Comparison of ENCODE assay signal across 20 cellular contexts in genomic region chr5:35046754-35047153, GRCh38. TPM values are rescaled to one million over a fixed set of nuclear protein-coding genes. Genes with fewer than 3 reads are reported as not detected.
DNase-seq lines count a peak whose midpoint lies in the region; ATAC-seq and TF ChIP-seq lines count a peak whose summit lies in the region.
"Had no signal": no experiment of that assay in that cellular context is flagged by ENCODE, and none has a peak within 500 bp of the region (broad histone marks: within the 10 kb centered on the region; RNA-seq: fewer than 3 reads in every experiment).

No MANE protein-coding gene starts in this region.

- H3K27me3 Mint-ChIP-seq in activated CD4-positive, alpha-beta T cell treated with anti-CD3 and anti-CD28 coated beads, Interleukin-2, amount 10 ng/mL, durations not matched to agents 7 days and 5 days, result peaks cover 12% of the 10 kb centered on the region

- no peak for ATAC-seq in stimulated activated naive CD8-positive, alpha-beta T cell treated with anti-CD3 and anti-CD28 coated beads, Interleukin-15, Interleukin-2, amounts not matched to agents 100 U/mL and 50 U/mL, for 24 hours

- no peaks in the 10 kb centered on the region for H3K4me1 Mint-ChIP-seq in activated CD4-positive, alpha-beta T cell treated with anti-CD3 and anti-CD28 coated beads, Interleukin-2, amount 10 ng/mL, durations not matched to agents 7 days and 5 days

- H3K9me3 ChIP-seq in fibroblast of lung (ENCODE audit: control insufficient read depth, insufficient read depth, low read depth, low read length), result no peaks in the 10 kb centered on the region
- H3K9me3 ChIP-seq in skeletal muscle satellite cell (replicated peaks; ENCODE audit: low read length), result no peaks in the 10 kb centered on the region
- H3K9me3 ChIP-seq: spleen had no signal

- H2AFZ ChIP-seq in fibroblast of lung (ENCODE audit: low read length), result no peak overlapping the region

- H3K4me3 Mint-ChIP-seq in activated CD4-positive, alpha-beta T cell treated with anti-CD3 and anti-CD28 coated beads, Interleukin-2, amount 10 ng/mL, durations not matched to agents 7 days and 5 days, result no peak overlapping the region
- H3K4me3 Mint-ChIP-seq: activated CD4-positive, alpha-beta memory T cell treated with anti-CD3 and anti-CD28 coated beads for 36 hours; H9 had no signal

- H3K9me3 Mint-ChIP-seq in activated CD4-positive, alpha-beta T cell treated with anti-CD3 and anti-CD28 coated beads, Interleukin-2, amount 10 ng/mL, durations not matched to agents 7 days and 5 days, result no peaks in the 10 kb centered on the region
- H3K9me3 Mint-ChIP-seq: activated CD4-positive, alpha-beta memory T cell treated with anti-CD3 and anti-CD28 coated beads for 36 hours; H9 had no signal

- TF ChIP-seq CTCF in RWPE1 (conservative IDR thresholded peaks at IDR 0.05; ENCODE audit: low read depth), result no peak
- TF ChIP-seq CTCF in fibroblast of lung (conservative IDR thresholded peaks at IDR 0.05 in 1 of 2, IDR thresholded peaks at IDR 0.05 in 1 of 2; ENCODE audit: low read depth in 1 of 2, low read length in 2 of 2), result no peak

- H3K27ac Mint-ChIP-seq in activated CD4-positive, alpha-beta T cell treated with anti-CD3 and anti-CD28 coated beads, Interleukin-2, amount 10 ng/mL, durations not matched to agents 7 days and 5 days, result no peak overlapping the region
- H3K27ac Mint-ChIP-seq: activated CD4-positive, alpha-beta memory T cell treated with anti-CD3 and anti-CD28 coated beads for 36 hours; H9 had no signal

- H4K20me1 ChIP-seq in fibroblast of lung (ENCODE audit: control insufficient read depth, extremely low read depth, insufficient read depth, low read length), result no peaks in the 10 kb centered on the region

- H3K27ac ChIP-seq in RWPE1 (no peak overlapping the region), fibroblast of lung (ENCODE audit: insufficient read depth, low read length) (peak overlapping the region; percentile 37)
- H3K27ac ChIP-seq: spleen had no signal

- no peak overlapping the region for H3K4me3 ChIP-seq in fibroblast of lung (replicated peaks in 1 of 4; ENCODE audit: control extremely low read depth in 1 of 4, insufficient read depth in 1 of 4, low read depth in 3 of 4, low read length in 4 of 4)
- no peak overlapping the region for H3K4me3 ChIP-seq in skeletal muscle satellite cell (ENCODE audit: low read length)
- H3K4me3 ChIP-seq: lung, spleen had no signal

- POLR2A ChIA-PET in activated CD4-positive, alpha-beta T cell treated with anti-CD3 and anti-CD28 coated beads, Interleukin-2, amount 10 ng/mL, durations not matched to agents 7 days and 5 days (lab: Charles Lee), result no interaction called here
- POLR2A ChIA-PET in RWPE1 (lab: Yijun Ruan, JAX; ENCODE audit: low non-redundant PET), result no interaction called here

- no peak overlapping the region for H3K9ac ChIP-seq in fibroblast of lung (ENCODE audit: insufficient read depth, low read length)
- H3K9ac ChIP-seq in skeletal muscle satellite cell (ENCODE audit: low read depth, low read length), result no peak overlapping the region

- peak overlapping the region; percentile 40 for H3K4me2 ChIP-seq in fibroblast of lung (ENCODE audit: extremely low read depth, insufficient read depth, low read length)
- H3K4me2 ChIP-seq in skeletal muscle satellite cell (ENCODE audit: low read length), result peak overlapping the region; percentile 33

- CTCF ChIA-PET in activated CD4-positive, alpha-beta T cell treated with anti-CD3 and anti-CD28 coated beads, Interleukin-2, amount 10 ng/mL, durations not matched to agents 7 days and 5 days (lab: Charles Lee), result interaction anchor here (0.6 kb wide), 1 partner anchor 160 kb away, joined by 3 read pairs; no protein-coding TSS in a partner anchor
- CTCF ChIA-PET in RWPE1 (lab: Yijun Ruan, JAX), result interaction anchor here (0.7 kb wide), 1 partner anchor 1164 kb away, joined by 3 read pairs; no protein-coding TSS in a partner anchor

- H3K4me1 ChIP-seq in fibroblast of lung (ENCODE audit: control insufficient read depth, extremely low read depth, insufficient read depth, low read length) (peaks cover 10% of the 10 kb centered on the region), skeletal muscle satellite cell (ENCODE audit: control insufficient read depth, insufficient read depth, low read length) (peaks cover 17% of the 10 kb centered on the region)
- H3K4me1 ChIP-seq: spleen had no signal

- H3K27me3 ChIP-seq in fibroblast of lung (ENCODE audit: control insufficient read depth, insufficient read depth, low read length), result no peaks in the 10 kb centered on the region
- peaks cover 4% of the 10 kb centered on the region for H3K27me3 ChIP-seq in skeletal muscle satellite cell (ENCODE audit: control insufficient read depth, insufficient read depth, low read length)

- DNase-seq in activated CD4-positive, alpha-beta T cell treated with anti-CD3 and anti-CD28 coated beads for 48 hours, result peak; percentile 6
- no peak for DNase-seq in activated CD4-positive, alpha-beta T cell treated with anti-CD3 and anti-CD28 coated beads, Interleukin-2, amount 10 ng/mL, durations not matched to agents 7 days and 5 days
- DNase-seq in RWPE1 (ENCODE audit: low spot score), result peak; percentile 52
- peak; percentile 96 to 99 for DNase-seq in fibroblast of lung (ENCODE audit: low read depth in 2 of 2)
- DNase-seq in NCI-H82 (lab: John Stamatoyannopoulos, UW), result no peak
- DNase-seq in stimulated activated naive CD8-positive, alpha-beta T cell treated with anti-CD3 and anti-CD28 coated beads, Interleukin-15, Interleukin-2, amounts not matched to agents 100 U/mL and 50 U/mL, for 24 hours, result no peak
- no peak for DNase-seq in SHP77 treated with DMSO at 0.1 percent for 48 hours (lab: John Stamatoyannopoulos, UW)
- DNase-seq: 8988T; activated CD4-positive, alpha-beta memory T cell treated with anti-CD3 and anti-CD28 coated beads for 36 hours; activated naive CD4-positive, alpha-beta T cell treated with anti-CD3 and anti-CD28 coated beads, Interleukin-2, amount 50 U/mL, for 16 hours; effector CD4-positive, alpha-beta T cell; H9; hippocampal formation; KBM-7; NCI-H1930; spleen; trophoblast cell had no signal

- H3K79me2 ChIP-seq in fibroblast of lung (ENCODE audit: control insufficient read depth, insufficient read depth, low read length), result no peaks in the 10 kb centered on the region

- H3K36me3 ChIP-seq in fibroblast of lung (ENCODE audit: control insufficient read depth, insufficient read depth, low read length) (no peaks in the 10 kb centered on the region), skeletal muscle satellite cell (ENCODE audit: insufficient read depth, low read length) (no peaks in the 10 kb centered on the region)
- H3K36me3 ChIP-seq: spleen had no signal

- H3K36me3 Mint-ChIP-seq in activated CD4-positive, alpha-beta T cell treated with anti-CD3 and anti-CD28 coated beads, Interleukin-2, amount 10 ng/mL, durations not matched to agents 7 days and 5 days (ENCODE audit: low read depth), result no peaks in the 10 kb centered on the region
- H3K36me3 Mint-ChIP-seq: activated CD4-positive, alpha-beta memory T cell treated with anti-CD3 and anti-CD28 coated beads for 36 hours had no signal

RNA-seq across cellular contexts. Expression of gene AGXT2, which starts 1.0 kb away (rescaled TPM):
- total RNA-seq in activated CD4-positive, alpha-beta T cell treated with anti-CD3 and anti-CD28 coated beads, Interleukin-2, amount 10 ng/mL, durations not matched to agents 7 days and 5 days, result not detected
- total RNA-seq in fibroblast of lung, result not detected in 2 replicates
- polyA plus RNA-seq in fibroblast of lung, result not detected in 2 replicates
- polyA plus RNA-seq in fibroblast of lung (2012), result not detected in 2 replicates
- not detected in 2 replicates for polyA minus RNA-seq in fibroblast of lung (ENCODE audit: low replicate concordance)
- total RNA-seq in skeletal muscle satellite cell (2012; rRNA removed), result not detected in 2 replicates
- total RNA-seq: activated CD4-positive, alpha-beta memory T cell treated with anti-CD3 and anti-CD28 coated beads for 36 hours; H9; lung; spleen; T-helper 1 cell treated with Interleukin-12 subunit alpha and Interleukin-12 subunit beta and Interleukin-4 antibody, amounts not matched to agents 30 ng/mL and 1 ng/mL, for 36 hours had no signal
- polyA plus RNA-seq: lung, spleen had no signal

Comparison
In these comparisons a context has a peak if more than half of its experiments do, and no peak if none do; other contexts are left out.
1. DNase-seq: peak in activated CD4-positive, alpha-beta T cell treated with anti-CD3 and anti-CD28 coated beads for 48 hours (single experiment), RWPE1 (single experiment) and fibroblast of lung (2 of 2); none in activated CD4-positive, alpha-beta T cell treated with anti-CD3 and anti-CD28 coated beads, Interleukin-2, amount 10 ng/mL, durations not matched to agents 7 days and 5 days (single experiment), NCI-H82 (single experiment), stimulated activated naive CD8-positive, alpha-beta T cell treated with anti-CD3 and anti-CD28 coated beads, Interleukin-15, Interleukin-2, amounts not matched to agents 100 U/mL and 50 U/mL, for 24 hours (single experiment) and SHP77 treated with DMSO at 0.1 percent for 48 hours (single experiment).